ENCODE assay signal across 8 cellular contexts in genomic region chr10:100743626-100744135, GRCh38. TPM values are rescaled to one million over a fixed set of nuclear protein-coding genes. Genes with fewer than 3 reads are reported as not detected.
DNase-seq lines count a peak whose midpoint lies in the region; ATAC-seq and TF ChIP-seq lines count a peak whose summit lies in the region.

No MANE protein-coding gene starts in this region.

- no peak overlapping the region for H3K9ac ChIP-seq in Karpas-422 (ENCODE audit: low read length)

- H3K9me3 Mint-ChIP-seq in T-cell = no peaks in the 10 kb centered on the region

- H3K4me3 Mint-ChIP-seq in T-cell = peak overlapping the region in 1 of 3 donors; percentile 39

- TF ChIP-seq POLR2A in breast epithelium (IDR thresholded peaks at IDR 0.05) = no peak

- H3K4me1 ChIP-seq in Karpas-422 (ENCODE audit: low read length) (no peaks in the 10 kb centered on the region), breast epithelium (peaks cover 18 to 32% of the 10 kb centered on the region in 2 donors)

- H3K4me3 ChIP-seq in Karpas-422 (ENCODE audit: low read length) (no peak overlapping the region), breast epithelium (peak overlapping the region in 1 of 3 donors; percentile 57)

- POLR2A ChIA-PET in T-cell (lab: Charles Lee) = no interaction called here

- intact Hi-C loops in breast epithelium (cut with DNase I; ENCODE audit: low total_unique reads) = no loop called here

- H4K20me1 ChIP-seq in Karpas-422 (ENCODE audit: insufficient read depth, low read depth, low read length) = no peaks in the 10 kb centered on the region

- H3K36me3 ChIP-seq in Karpas-422 (ENCODE audit: insufficient read depth, low read length) = no peaks in the 10 kb centered on the region
- no peaks in the 10 kb centered on the region for H3K36me3 ChIP-seq in breast epithelium

- H3K9me2 ChIP-seq in Karpas-422 (replicated peaks; ENCODE audit: insufficient read depth, low read length) = no peaks in the 10 kb centered on the region

- DNase-seq in NCI-H345 (lab: John Stamatoyannopoulos, UW) (peak; percentile 23), NCI-H345 treated with DMSO at 0.1 percent for 48 hours (lab: John Stamatoyannopoulos, UW; ENCODE audit: unreplicated experiment) (no peak), Karpas-422 (peak; percentile 88), T-cell (peak in 28 of 34 experiments; percentile 13 to 44 (median 28)), breast epithelium (ENCODE audit: low spot score in 2 of 2) (no peak), left kidney (ENCODE audit: low read depth, low spot score) (peak; percentile 96)
- DNase-seq in stimulated activated naive CD4-positive, alpha-beta T cell treated with Interleukin-2 at 50 U/mL for 16 hours (lab: John Stamatoyannopoulos, UW) = peak; percentile 19

- CTCF ChIA-PET in T-cell (lab: Charles Lee) = interaction anchor here (0.6 to 1.4 kb wide), 7 partner anchors 8 to 183 kb away, joined by 3 to 10 read pairs (median 3); no protein-coding TSS in a partner anchor

- H3K27ac Mint-ChIP-seq in T-cell = peak overlapping the region in 1 of 2 donors; percentile 6

- ATAC-seq in T-cell (replicated peaks in 1 of 4) = peak in 3 of 4 experiments; percentile 57 to 71 (median 68)
- ATAC-seq in HG02870 (IDR thresholded peaks at IDR 0.05; ENCODE audit: unreplicated experiment) = no peak

- H3K4me2 ChIP-seq in Karpas-422 (ENCODE audit: low read depth, low read length, poor library complexity, severe bottlenecking) = no peak overlapping the region

- H3K27ac ChIP-seq in Karpas-422 (ENCODE audit: low read length) = no peak overlapping the region
- H3K27ac ChIP-seq in breast epithelium = no peak overlapping the region

- TF ChIP-seq CTCF in breast epithelium (IDR thresholded peaks at IDR 0.05) = peak in 2 of 3 donors; percentile 29 to 42

- H3K79me2 ChIP-seq in Karpas-422 (ENCODE audit: low read length) = no peaks in the 10 kb centered on the region

- no peak overlapping the region for H2AFZ ChIP-seq in Karpas-422 (ENCODE audit: low read length)

- H3K27me3 Mint-ChIP-seq in T-cell = peaks cover 64 to 83% of the 10 kb centered on the region in 2 donors

- H3K27me3 ChIP-seq in Karpas-422 (ENCODE audit: low read length) (no peaks in the 10 kb centered on the region), breast epithelium (peaks cover 14 to 100% of the 10 kb centered on the region in 2 donors)

- H3K36me3 Mint-ChIP-seq in T-cell = no peaks in the 10 kb centered on the region

- H3K9me3 ChIP-seq in Karpas-422 (ENCODE audit: low read length) (no peaks in the 10 kb centered on the region), breast epithelium (no peaks in the 10 kb centered on the region)

- H3K4me1 Mint-ChIP-seq in T-cell = peaks cover 30 to 54% (median 47%) of the 10 kb centered on the region in 3 donors

RNA-seq across cellular contexts. Expression of gene PAX2, which starts 1.7 kb away (rescaled TPM):
- not detected in 2 replicates for total RNA-seq in Karpas-422 (2014; rRNA removed; shearing (Covaris generic); ENCODE audit: low replicate concordance)
- total RNA-seq in T-cell = not detected
- total RNA-seq in breast epithelium = under 1 TPM in 1 of 3 donors, not detected in 2; under 0.01 TPM

Comparison
In these comparisons a context has a peak if more than half of its experiments do, and no peak if none do; other contexts are left out.
1. DNase-seq: peak in NCI-H345 (single experiment), Karpas-422 (single experiment), T-cell (28 of 34), left kidney (single experiment) and stimulated activated naive CD4-positive, alpha-beta T cell treated with Interleukin-2 at 50 U/mL for 16 hours (single experiment); none in NCI-H345 treated with DMSO at 0.1 percent for 48 hours (single experiment) and breast epithelium (0 of 2).